Comparison of ENCODE assay signal across 23 cellular contexts in the genomic region with DNA sequence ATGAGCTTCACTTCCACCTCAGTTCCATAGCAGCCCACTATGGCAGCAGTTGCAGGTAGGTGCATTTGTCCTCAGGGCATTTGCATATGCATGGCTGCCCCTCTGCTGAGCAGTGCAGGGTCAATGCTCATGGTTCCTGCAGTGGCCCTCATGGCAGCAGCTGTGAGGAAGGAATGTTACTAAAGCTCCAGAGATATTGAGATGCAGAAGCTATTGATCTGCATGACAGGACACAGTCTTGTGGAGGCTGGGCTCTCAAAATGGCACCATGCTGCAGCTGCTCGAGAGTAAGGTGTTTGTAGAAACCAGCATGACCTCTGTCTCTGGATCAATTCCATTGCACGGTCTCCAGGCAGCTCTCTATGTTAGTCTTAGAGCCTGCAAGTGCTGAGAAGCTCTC.
DNase-seq lines count a peak whose midpoint lies in the region; ATAC-seq, FAIRE-seq and TF ChIP-seq lines count a peak whose summit lies in the region.
"Had no signal": no experiment of that assay in that cellular context is flagged by ENCODE, and none has a peak within 500 bp of the region (broad histone marks: within the 10 kb centered on the region; RNA-seq: fewer than 3 reads in every experiment).

No MANE protein-coding gene starts in this region.

- no peaks in the 10 kb centered on the region for H3K23me2 ChIP-seq in H1 (ENCODE audit: low read depth, low read length)

- no peak overlapping the region for H2BK12ac ChIP-seq in H1 (ENCODE audit: low read depth, low read length)

- no peak overlapping the region for H3K56ac ChIP-seq in H1 (replicated peaks; ENCODE audit: insufficient read length, low read depth, low read length)
- no peak overlapping the region for H3K56ac ChIP-seq in mesendoderm (ENCODE audit: low read length)

- no peaks in the 10 kb centered on the region for H3K79me2 ChIP-seq in H1 (ENCODE audit: control insufficient read depth in 1 of 2, insufficient read depth in 2 of 2, low read length in 2 of 2)
- H3K79me2 ChIP-seq in mesendoderm (ENCODE audit: control insufficient read depth, insufficient read depth, low read length) = no peaks in the 10 kb centered on the region

- H2AFZ ChIP-seq in H1 (ENCODE audit: low read length) = no peak overlapping the region

- no peak overlapping the region for H2BK20ac ChIP-seq in H1 (ENCODE audit: low read length)

- H3K4me1 ChIP-seq in HUES64 (ENCODE audit: insufficient read depth, low read length) (no peaks in the 10 kb centered on the region), H1 (replicated peaks in 1 of 4; ENCODE audit: control insufficient read depth in 3 of 4, insufficient read depth in 4 of 4, low read length in 3 of 4) (peaks cover 0 to 3% (median 0%) of the 10 kb centered on the region in 4 experiments; a peak in 1 of 7 replicates), iPS-20b (ENCODE audit: insufficient read depth, low read length) (no peaks in the 10 kb centered on the region), mesendoderm (ENCODE audit: control insufficient read depth, low read depth, low read length) (no peaks in the 10 kb centered on the region)

- DNase-seq in H1 (ENCODE audit: low read depth in 1 of 2, low spot score in 2 of 2) = peak in 1 of 2 experiments; percentile 5
- no peak for DNase-seq in mesendoderm
- no peak for DNase-seq in stimulated activated CD4-positive, alpha-beta T cell treated with anti-CD3 and anti-CD28 coated beads, Interleukin-4, amount 100 ng/mL, for 24 hours
- DNase-seq: C1 segment of cervical spinal cord; CD4-positive, alpha-beta memory T cell; COR-L47; DMS53; GDM1; Karpas-422; NCI-H1092 treated with DMSO at 0.1 percent for 48 hours; NCI-H1436; NCI-H1930; NCI-H2107; NCI-H82; NK-92 treated with Interleukin-12 subunit alpha and Interleukin-12 subunit beta, amount 100 ng/mL, for 24 hours; Right ventricle myocardium superior; RPMI8226; T-cell had no signal

- no peak overlapping the region for H4K91ac ChIP-seq in H1 (replicated peaks; ENCODE audit: insufficient read length, low read length)

- H4K8ac ChIP-seq in H1 (ENCODE audit: extremely low read depth, insufficient read depth, low read length) (no peak overlapping the region), mesendoderm (ENCODE audit: low read depth, low read length) (no peak overlapping the region)

- ATAC-seq in GM18861 (IDR thresholded peaks at IDR 0.05; ENCODE audit: unreplicated experiment) = no peak
- ATAC-seq in GM19351 (IDR thresholded peaks at IDR 0.05; ENCODE audit: unreplicated experiment) = no peak
- ATAC-seq: GM12878, T-cell had no signal

- H2BK5ac ChIP-seq in H1 (ENCODE audit: low read depth, low read length) (peak overlapping the region; percentile 39; the same call in 1 of the 2 replicates), mesendoderm (ENCODE audit: low read length) (no peak overlapping the region)

- no peak for FAIRE-seq in H1 (lab: Jason Lieb, UNC)
- FAIRE-seq: GM12878 had no signal

- H3K4ac ChIP-seq in H1 (replicated peaks; ENCODE audit: insufficient read length, low read depth, low read length) (no peak overlapping the region), mesendoderm (ENCODE audit: low read depth, low read length) (no peak overlapping the region)

- peak in 1 of 2 experiments; percentile 5; a peak in 1 of 3 replicates for TF ChIP-seq EP300 in H1 (IDR thresholded peaks at IDR 0.05; ENCODE audit: borderline replicate concordance in 1 of 2, low read depth in 2 of 2, low read length in 2 of 2)

- no peak overlapping the region for H4K5ac ChIP-seq in H1 (ENCODE audit: insufficient read length, low read depth, low read length)
- H4K5ac ChIP-seq in mesendoderm (ENCODE audit: low read length) = no peak overlapping the region

- TF ChIP-seq RAD21 in H1 (IDR thresholded peaks at IDR 0.05 in 1 of 2, conservative IDR thresholded peaks at IDR 0.05 in 1 of 2; ENCODE audit: low read depth in 2 of 2, low read length in 2 of 2) = no peak

- POLR2A ChIA-PET in H1 (lab: Charles Lee; ENCODE audit: partially characterized antibody) = no interaction called here

- H3K23ac ChIP-seq in H1 (ENCODE audit: insufficient read length) = no peak overlapping the region
- no peak overlapping the region for H3K23ac ChIP-seq in mesendoderm (ENCODE audit: low read length)

- no peaks in the 10 kb centered on the region for H4K20me1 ChIP-seq in H1 (replicated peaks in 1 of 2; ENCODE audit: control insufficient read depth in 1 of 2, insufficient read depth in 2 of 2, low read length in 2 of 2)

- peak overlapping the region; percentile 87; the same call in 1 of the 2 replicates for H3K27ac ChIP-seq in HUES64 (ENCODE audit: low read depth, low read length)
- H3K27ac ChIP-seq in H1 (ENCODE audit: low read depth, low read length) = no peak overlapping the region
- H3K27ac ChIP-seq in iPS-20b (ENCODE audit: low read length) = peak overlapping the region; percentile 20
- H3K27ac ChIP-seq in mesendoderm (ENCODE audit: low read depth, low read length) = no peak overlapping the region

- no peaks in the 10 kb centered on the region for H3K36me3 ChIP-seq in HUES64 (ENCODE audit: insufficient read depth, low read length)
- H3K36me3 ChIP-seq in H1 (ENCODE audit: control insufficient read depth in 2 of 4, insufficient read depth in 4 of 4, low read length in 3 of 4) = no peaks in the 10 kb centered on the region
- no peaks in the 10 kb centered on the region for H3K36me3 ChIP-seq in iPS-20b (ENCODE audit: insufficient read depth, low read depth, low read length)
- H3K36me3 ChIP-seq in mesendoderm (ENCODE audit: control insufficient read depth, insufficient read depth, low read length) = no peaks in the 10 kb centered on the region

- no peak overlapping the region for H3K4me2 ChIP-seq in H1 (ENCODE audit: insufficient read depth in 1 of 2, low read depth in 2 of 2, low read length in 2 of 2)
- no peak overlapping the region for H3K4me2 ChIP-seq in mesendoderm (ENCODE audit: low read length)

- no peak overlapping the region for H2AK5ac ChIP-seq in H1 (ENCODE audit: low read depth, low read length)
- no peak overlapping the region for H2AK5ac ChIP-seq in mesendoderm (ENCODE audit: low read length)

- H3K79me1 ChIP-seq in H1 (ENCODE audit: low read depth, low read length) = no peaks in the 10 kb centered on the region
- no peaks in the 10 kb centered on the region for H3K79me1 ChIP-seq in mesendoderm (ENCODE audit: low read length)

- H3K14ac ChIP-seq in H1 (ENCODE audit: insufficient read length) = no peak overlapping the region

- H3K4me3 ChIP-seq in HUES64 (ENCODE audit: low read length) (no peak overlapping the region), H1 (ENCODE audit: extremely low read depth in 1 of 4, insufficient read depth in 2 of 4, low read depth in 3 of 4, low read length in 4 of 4) (no peak overlapping the region), iPS-20b (ENCODE audit: low read length) (no peak overlapping the region), mesendoderm (ENCODE audit: low read length) (no peak overlapping the region)
- H3K4me3 ChIP-seq: GM12878 had no signal

- H3K9me3 ChIP-seq in HUES64 (ENCODE audit: insufficient read depth, low read depth, low read length) = no peaks in the 10 kb centered on the region
- no peaks in the 10 kb centered on the region for H3K9me3 ChIP-seq in H1 (ENCODE audit: insufficient read depth in 2 of 2, low read depth in 1 of 2, low read length in 1 of 2)
- no peaks in the 10 kb centered on the region for H3K9me3 ChIP-seq in iPS-20b (ENCODE audit: insufficient read depth, low read depth, low read length)

- no peak overlapping the region for H2BK15ac ChIP-seq in H1 (ENCODE audit: low read length)
- no peak overlapping the region for H2BK15ac ChIP-seq in mesendoderm (replicated peaks; ENCODE audit: low read depth)

- 57% methylated on average over 2 of the region's 2 CpGs for WGBS in HUES64
- WGBS in H1 (ENCODE audit: extremely low coverage in 1 of 2, insufficient coverage in 1 of 2, insufficient read length in 1 of 2, insufficient replicate concordance in 2 of 2, low coverage in 1 of 2, low lambda C conversion rate in 2 of 2, missing lambda C conversion rate in 1 of 2), 2 experiments = 70% methylated on average over 2 of the region's 2 CpGs; no CpG with 5 or more reads in 1 of the 2 experiments
- no CpG with 5 or more reads among the region's 2 CpGs for WGBS in mesendoderm (ENCODE audit: extremely low coverage, insufficient coverage, low lambda C conversion rate)

- CTCF ChIA-PET in H1 (lab: Charles Lee; ENCODE audit: partially characterized antibody) = interaction anchor here (0.8 to 1.2 kb wide), 2 partner anchors 110 to 414 kb away, joined by 3 read pairs; no protein-coding TSS in a partner anchor

- TF ChIP-seq POLR2A in H1 (IDR thresholded peaks at IDR 0.05; ENCODE audit: control extremely low read depth in 1 of 2, low read depth in 2 of 2, low read length in 2 of 2) = no peak

- no peaks in the 10 kb centered on the region for H3K27me3 ChIP-seq in HUES64 (ENCODE audit: insufficient read depth, low read length)
- H3K27me3 ChIP-seq in H1 (replicated peaks in 1 of 4; ENCODE audit: control insufficient read depth in 3 of 4, extremely low read depth in 1 of 4, insufficient read depth in 3 of 4, low read length in 3 of 4) = no peaks in the 10 kb centered on the region
- H3K27me3 ChIP-seq in iPS-20b (ENCODE audit: insufficient read depth, low read length) = no peaks in the 10 kb centered on the region
- H3K27me3 ChIP-seq in mesendoderm (ENCODE audit: insufficient read depth, low read length, poor library complexity) = no peaks in the 10 kb centered on the region

- TF ChIP-seq CTCF in H1 (IDR thresholded peaks at IDR 0.05; ENCODE audit: control extremely low read depth in 1 of 3, insufficient read depth in 1 of 3, low read depth in 1 of 3, low read length in 3 of 3) = no peak

- H3K18ac ChIP-seq in H1 (ENCODE audit: extremely low read depth, low read length) (no peak overlapping the region), mesendoderm (ENCODE audit: low read length) (no peak overlapping the region)

- no peak overlapping the region for H3K9ac ChIP-seq in HUES64 (ENCODE audit: low read depth, low read length)
- no peak overlapping the region for H3K9ac ChIP-seq in H1 (replicated peaks in 1 of 4; ENCODE audit: extremely low read depth in 1 of 4, low read depth in 3 of 4, low read length in 3 of 4)
- no peak overlapping the region for H3K9ac ChIP-seq in iPS-20b (ENCODE audit: low read depth, low read length)
- no peak overlapping the region for H3K9ac ChIP-seq in mesendoderm (ENCODE audit: low read length)

- no peak overlapping the region for H2BK120ac ChIP-seq in H1 (replicated peaks; ENCODE audit: low read depth, low read length)
- H2BK120ac ChIP-seq in mesendoderm (ENCODE audit: low read depth, low read length) = no peak overlapping the region

TF ChIP-seq in H1, 55 proteins besides CTCF, POLR2A, EP300 and RAD21:
- TF ChIP-seq SP1 (IDR thresholded peaks at IDR 0.05; ENCODE audit: low read depth, low read length) = no peak
- TF ChIP-seq YY1 (IDR thresholded peaks at IDR 0.05; ENCODE audit: low read depth, low read length) = peak; percentile 61
- TF ChIP-seq, protein P1, sequence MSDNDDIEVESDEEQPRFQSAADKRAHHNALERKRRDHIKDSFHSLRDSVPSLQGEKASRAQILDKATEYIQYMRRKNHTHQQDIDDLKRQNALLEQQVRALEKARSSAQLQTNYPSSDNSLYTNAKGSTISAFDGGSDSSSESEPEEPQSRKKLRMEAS (IDR thresholded peaks at IDR 0.05) = 0 out of 2 replicates have a peak, but pooled peaks have one; percentile 28
- 0 out of 2 replicates have a peak, but pooled peaks have one; percentile 23 for TF ChIP-seq TCF12 (IDR thresholded peaks at IDR 0.05; ENCODE audit: low read depth, low read length)

Comparison
In these comparisons a context has a peak if more than half of its experiments do, and no peak if none do; other contexts are left out.
1. H3K27ac ChIP-seq: peak in HUES64 (single experiment) and iPS-20b (single experiment); none in H1 (single experiment) and mesendoderm (single experiment).